ENCODE assay signal across 18 cellular contexts in the genomic region with DNA sequence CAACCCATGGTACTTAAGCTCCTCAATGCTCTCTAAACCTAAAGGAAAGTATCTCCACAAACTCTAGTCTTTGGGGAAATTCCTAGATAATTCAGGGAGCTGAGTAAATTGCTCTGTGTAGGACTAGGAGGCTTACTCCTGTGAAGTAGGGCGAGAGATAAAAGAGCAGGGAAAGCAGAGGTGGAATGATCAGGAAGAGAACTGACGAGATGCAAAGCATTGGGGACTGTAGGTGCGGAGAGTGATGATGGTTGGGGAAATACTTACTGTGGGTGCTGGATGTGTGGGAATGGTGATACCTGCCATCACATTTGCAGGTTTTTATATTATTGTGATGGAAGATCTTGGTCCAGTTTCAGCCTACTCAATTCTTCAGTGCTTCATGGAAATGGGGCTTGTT. TPM values are rescaled to one million over a fixed set of nuclear protein-coding genes. Genes with fewer than 3 reads are reported as not detected.
DNase-seq lines count a peak whose midpoint lies in the region; ATAC-seq and TF ChIP-seq lines count a peak whose summit lies in the region.
"Had no signal": no experiment of that assay in that cellular context is flagged by ENCODE, and none has a peak within 500 bp of the region (broad histone marks: within the 10 kb centered on the region; RNA-seq: fewer than 3 reads in every experiment).

No MANE protein-coding gene starts in this region.

- peaks cover 24% of the 10 kb centered on the region for H3K79me2 ChIP-seq in mesendoderm (ENCODE audit: control insufficient read depth, insufficient read depth, low read length)

- H2BK15ac ChIP-seq in mesendoderm (replicated peaks; ENCODE audit: low read depth), result no peak overlapping the region

- no peak overlapping the region for H4K5ac ChIP-seq in mesendoderm (ENCODE audit: low read length)

- no peak for TF ChIP-seq EP300 in stomach (IDR thresholded peaks at IDR 0.05)

- H2BK5ac ChIP-seq in mesendoderm (ENCODE audit: low read length), result no peak overlapping the region

- no peaks in the 10 kb centered on the region for H3K9me3 Mint-ChIP-seq in T-helper 1 cell treated with Interleukin-12 subunit alpha and Interleukin-12 subunit beta and Interleukin-4 antibody, amounts not matched to agents 30 μg/mL and 1 μg/mL, for 36 hours
- H3K9me3 Mint-ChIP-seq in CD8-positive, alpha-beta T cell, result no peaks in the 10 kb centered on the region
- H3K9me3 Mint-ChIP-seq in activated CD4-positive, alpha-beta memory T cell treated with anti-CD3 and anti-CD28 coated beads, Interleukin-2, amount 10 ng/mL, durations not matched to agents 7 days and 5 days, result no peaks in the 10 kb centered on the region
- H3K9me3 Mint-ChIP-seq in natural killer cell treated with Interleukin-12 subunit alpha and Interleukin-12 subunit beta and Interleukin-15 and Interleukin-18, amount 100 ng/mL, for 72 hours, result no peaks in the 10 kb centered on the region

- intact Hi-C loops in CD8-positive, alpha-beta T cell (cut with DNase I, micrococcal nuclease), result loop anchor here (2.0 to 10.0 kb wide), 3 partner anchors 145 to 285 kb away; a partner anchor contains a TSS
- intact Hi-C loops in stomach (cut with DNase I; ENCODE audit: low total_unique reads), result loop anchor here (10.0 kb wide), 1 partner anchor 175 kb away; a partner anchor contains a TSS

- H3K4me2 ChIP-seq in mesendoderm (ENCODE audit: low read length), result no peak overlapping the region

- peak overlapping the region; percentile 55 for H3K4me3 Mint-ChIP-seq in T-helper 1 cell treated with Interleukin-12 subunit alpha and Interleukin-12 subunit beta and Interleukin-4 antibody, amounts not matched to agents 30 μg/mL and 1 μg/mL, for 36 hours
- H3K4me3 Mint-ChIP-seq in CD8-positive, alpha-beta T cell, result peak overlapping the region; percentile 52
- peak overlapping the region; percentile 44 for H3K4me3 Mint-ChIP-seq in activated CD4-positive, alpha-beta memory T cell treated with anti-CD3 and anti-CD28 coated beads, Interleukin-2, amount 10 ng/mL, durations not matched to agents 7 days and 5 days
- peak overlapping the region; percentile 30 for H3K4me3 Mint-ChIP-seq in natural killer cell treated with Interleukin-12 subunit alpha and Interleukin-12 subunit beta and Interleukin-15 and Interleukin-18, amount 100 ng/mL, for 72 hours

- H3K36me3 ChIP-seq in CD8-positive, alpha-beta T cell (ENCODE audit: insufficient read depth, low read length), result no peaks in the 10 kb centered on the region
- H3K36me3 ChIP-seq in stomach, result peaks cover 0 to 7% (median 1%) of the 10 kb centered on the region in 4 donors
- peaks cover 2% of the 10 kb centered on the region for H3K36me3 ChIP-seq in mesendoderm (ENCODE audit: control insufficient read depth, insufficient read depth, low read length)
- H3K36me3 ChIP-seq: left lung, ovary had no signal

- H3K4me3 ChIP-seq in CD8-positive, alpha-beta T cell (ENCODE audit: low read depth, low read length), result no peak overlapping the region
- H3K4me3 ChIP-seq in stomach (no peak overlapping the region), mesendoderm (ENCODE audit: low read length) (no peak overlapping the region)
- H3K4me3 ChIP-seq: mucosa of descending colon had no signal

- peaks cover 29% of the 10 kb centered on the region for H3K4me1 Mint-ChIP-seq in T-helper 1 cell treated with Interleukin-12 subunit alpha and Interleukin-12 subunit beta and Interleukin-4 antibody, amounts not matched to agents 30 μg/mL and 1 μg/mL, for 36 hours (ENCODE audit: low read depth)
- peaks cover 35% of the 10 kb centered on the region for H3K4me1 Mint-ChIP-seq in CD8-positive, alpha-beta T cell (ENCODE audit: low read depth)
- peaks cover 36% of the 10 kb centered on the region for H3K4me1 Mint-ChIP-seq in activated CD4-positive, alpha-beta memory T cell treated with anti-CD3 and anti-CD28 coated beads, Interleukin-2, amount 10 ng/mL, durations not matched to agents 7 days and 5 days
- H3K4me1 Mint-ChIP-seq in natural killer cell treated with Interleukin-12 subunit alpha and Interleukin-12 subunit beta and Interleukin-15 and Interleukin-18, amount 100 ng/mL, for 72 hours (ENCODE audit: low read depth in 2 of 2), result peaks cover 19 to 28% of the 10 kb centered on the region in 2 donors

- H3K4ac ChIP-seq in mesendoderm (ENCODE audit: low read depth, low read length), result no peak overlapping the region

- CTCF ChIA-PET in CD8-positive, alpha-beta T cell (lab: Charles Lee), result no interaction called here
- CTCF ChIA-PET in activated CD4-positive, alpha-beta memory T cell treated with anti-CD3 and anti-CD28 coated beads, Interleukin-2, amount 10 ng/mL, durations not matched to agents 7 days and 5 days (lab: Charles Lee), result interaction anchor here (1.3 kb wide), 1 partner anchor 105 kb away, joined by 5 read pairs; no protein-coding TSS in a partner anchor

- H3K36me3 Mint-ChIP-seq in T-helper 1 cell treated with Interleukin-12 subunit alpha and Interleukin-12 subunit beta and Interleukin-4 antibody, amounts not matched to agents 30 μg/mL and 1 μg/mL, for 36 hours (ENCODE audit: low read depth), result peaks cover 14% of the 10 kb centered on the region
- peaks cover 16% of the 10 kb centered on the region for H3K36me3 Mint-ChIP-seq in CD8-positive, alpha-beta T cell
- H3K36me3 Mint-ChIP-seq in activated CD4-positive, alpha-beta memory T cell treated with anti-CD3 and anti-CD28 coated beads, Interleukin-2, amount 10 ng/mL, durations not matched to agents 7 days and 5 days (ENCODE audit: low read depth), result peaks cover 32% of the 10 kb centered on the region
- H3K36me3 Mint-ChIP-seq in natural killer cell treated with Interleukin-12 subunit alpha and Interleukin-12 subunit beta and Interleukin-15 and Interleukin-18, amount 100 ng/mL, for 72 hours, result peaks cover 4% of the 10 kb centered on the region

- TF ChIP-seq CTCF in CD8-positive, alpha-beta T cell (IDR thresholded peaks at IDR 0.05), result no peak
- no peak for TF ChIP-seq CTCF in stomach (IDR thresholded peaks at IDR 0.05)

- TF ChIP-seq POLR2A in stomach (IDR thresholded peaks at IDR 0.05), result no peak

- no peak overlapping the region for H3K9ac ChIP-seq in mesendoderm (ENCODE audit: low read length)

- H3K27me3 Mint-ChIP-seq in T-helper 1 cell treated with Interleukin-12 subunit alpha and Interleukin-12 subunit beta and Interleukin-4 antibody, amounts not matched to agents 30 μg/mL and 1 μg/mL, for 36 hours (ENCODE audit: low read depth), result no peaks in the 10 kb centered on the region
- H3K27me3 Mint-ChIP-seq in CD8-positive, alpha-beta T cell (ENCODE audit: low read depth), result no peaks in the 10 kb centered on the region
- no peaks in the 10 kb centered on the region for H3K27me3 Mint-ChIP-seq in activated CD4-positive, alpha-beta memory T cell treated with anti-CD3 and anti-CD28 coated beads, Interleukin-2, amount 10 ng/mL, durations not matched to agents 7 days and 5 days
- no peaks in the 10 kb centered on the region for H3K27me3 Mint-ChIP-seq in natural killer cell treated with Interleukin-12 subunit alpha and Interleukin-12 subunit beta and Interleukin-15 and Interleukin-18, amount 100 ng/mL, for 72 hours

- no peak overlapping the region for H2BK120ac ChIP-seq in mesendoderm (ENCODE audit: low read depth, low read length)

- peak overlapping the region; percentile 3 for H3K27ac Mint-ChIP-seq in T-helper 1 cell treated with Interleukin-12 subunit alpha and Interleukin-12 subunit beta and Interleukin-4 antibody, amounts not matched to agents 30 μg/mL and 1 μg/mL, for 36 hours
- peak overlapping the region; percentile 0 for H3K27ac Mint-ChIP-seq in CD8-positive, alpha-beta T cell
- peak overlapping the region; percentile 59 for H3K27ac Mint-ChIP-seq in activated CD4-positive, alpha-beta memory T cell treated with anti-CD3 and anti-CD28 coated beads, Interleukin-2, amount 10 ng/mL, durations not matched to agents 7 days and 5 days
- H3K27ac Mint-ChIP-seq in natural killer cell treated with Interleukin-12 subunit alpha and Interleukin-12 subunit beta and Interleukin-15 and Interleukin-18, amount 100 ng/mL, for 72 hours, result no peak overlapping the region

- peaks cover 2% of the 10 kb centered on the region for H3K27me3 ChIP-seq in CD8-positive, alpha-beta T cell (ENCODE audit: insufficient read depth, low read length)
- H3K27me3 ChIP-seq in stomach, result no peaks in the 10 kb centered on the region
- no peaks in the 10 kb centered on the region for H3K27me3 ChIP-seq in mesendoderm (ENCODE audit: insufficient read depth, low read length, poor library complexity)
- H3K27me3 ChIP-seq: left lung, ovary, tibial nerve had no signal

- H3K4me1 ChIP-seq in CD8-positive, alpha-beta T cell (ENCODE audit: insufficient read depth, low read length), result peaks cover 20% of the 10 kb centered on the region
- H3K4me1 ChIP-seq in stomach, result peaks cover 22 to 43% (median 31%) of the 10 kb centered on the region in 4 donors
- peaks cover 3% of the 10 kb centered on the region for H3K4me1 ChIP-seq in mesendoderm (ENCODE audit: control insufficient read depth, low read depth, low read length)

- no peak overlapping the region for H2AK5ac ChIP-seq in mesendoderm (ENCODE audit: low read length)

- no peaks in the 10 kb centered on the region for H3K79me1 ChIP-seq in mesendoderm (ENCODE audit: low read length)

- H3K18ac ChIP-seq in mesendoderm (ENCODE audit: low read length), result no peak overlapping the region

- ATAC-seq in CD8-positive, alpha-beta T cell, result no peak
- ATAC-seq in natural killer cell treated with Interleukin-12 subunit alpha and Interleukin-12 subunit beta and Interleukin-15 and Interleukin-18, amount 100 ng/mL, for 72 hours, result no peak
- ATAC-seq: left lung, mucosa of descending colon had no signal

- H4K8ac ChIP-seq in mesendoderm (ENCODE audit: low read depth, low read length), result no peak overlapping the region

- no peak for DNase-seq in T-helper 1 cell
- DNase-seq in CD8-positive, alpha-beta T cell, result no peak
- DNase-seq in activated CD4-positive, alpha-beta memory T cell treated with anti-CD3 and anti-CD28 coated beads, Interleukin-2, amount 10 ng/mL, durations not matched to agents 7 days and 5 days, result no peak
- no peak for DNase-seq in natural killer cell treated with Interleukin-12 subunit alpha and Interleukin-12 subunit beta and Interleukin-15 and Interleukin-18, amount 100 ng/mL, for 72 hours (ENCODE audit: low spot score)
- DNase-seq in stomach, result no peak
- no peak for DNase-seq in Ammon's horn (ENCODE audit: low spot score)
- no peak for DNase-seq in mesendoderm
- DNase-seq: activated gamma-delta T cell treated with Interleukin-2 at 50 U/mL for 16 hours; HCEC 1CT; left lung; NCI-H1417; NCI-H526; stimulated activated CD4-positive, alpha-beta T cell treated with anti-CD3 and anti-CD28 coated beads, Interleukin-1b, Interleukin-23, amount 100 ng/mL, for 48 hours; stimulated activated naive CD4-positive, alpha-beta T cell had no signal

- H3K56ac ChIP-seq in mesendoderm (ENCODE audit: low read length), result no peak overlapping the region

- H3K23ac ChIP-seq in mesendoderm (ENCODE audit: low read length), result no peak overlapping the region

- POLR2A ChIA-PET in CD8-positive, alpha-beta T cell (lab: Charles Lee), result interaction anchor here (1.1 to 1.6 kb wide), 2 partner anchors 37 to 152 kb away, joined by 3 to 4 read pairs; no protein-coding TSS in a partner anchor
- POLR2A ChIA-PET in activated CD4-positive, alpha-beta memory T cell treated with anti-CD3 and anti-CD28 coated beads, Interleukin-2, amount 10 ng/mL, durations not matched to agents 7 days and 5 days (lab: Charles Lee), result interaction anchor here (1.4 to 5.0 kb wide), 2 partner anchors 27 to 37 kb away, joined by 3 to 98 read pairs; a partner anchor contains a TSS

- no peak overlapping the region for H3K27ac ChIP-seq in CD8-positive, alpha-beta T cell (ENCODE audit: low read depth, low read length)
- H3K27ac ChIP-seq in stomach (no peak overlapping the region), mesendoderm (ENCODE audit: low read depth, low read length) (no peak overlapping the region)
- H3K27ac ChIP-seq: left lung had no signal

- WGBS in stomach, 5 donors, result 95 to 98% (median 96%) methylated on average over 3 of the region's 3 CpGs
- WGBS in mesendoderm (ENCODE audit: extremely low coverage, insufficient coverage, low lambda C conversion rate), result no CpG with 5 or more reads among the region's 3 CpGs

- no peaks in the 10 kb centered on the region for H3K9me3 ChIP-seq in CD8-positive, alpha-beta T cell (ENCODE audit: low read length)
- H3K9me3 ChIP-seq in stomach, result no peaks in the 10 kb centered on the region
- H3K9me3 ChIP-seq: left lung, mucosa of descending colon, ovary, tibial nerve had no signal

RNA-seq across cellular contexts. Expression of a gene that starts 1.6 kb away (rescaled TPM):
- total RNA-seq in CD8-positive, alpha-beta T cell, result 10 to 100 TPM; 37.2 to 39.1 TPM
- total RNA-seq in activated CD4-positive, alpha-beta memory T cell treated with anti-CD3 and anti-CD28 coated beads, Interleukin-2, amount 10 ng/mL, durations not matched to agents 7 days and 5 days, result 10 to 100 TPM; 30.8 to 31.0 TPM
- total RNA-seq in natural killer cell treated with Interleukin-12 subunit alpha and Interleukin-12 subunit beta and Interleukin-15 and Interleukin-18, amount 100 ng/mL, for 72 hours, result 10 to 100 TPM; 37.4 to 41.4 TPM
- total RNA-seq in stomach, result 100 to 1,000 TPM in 1 of 5 donors, 10 to 100 TPM in 4; 10.7 to 109 (median 28.4) TPM
- 1 to 10 TPM; 3.8 to 5.0 (median 4.1) TPM for polyA plus RNA-seq in stomach
- 15.9 TPM for polyA plus RNA-seq in mesendoderm (2013, experiment 1 of 2)
- 15.9 TPM for polyA plus RNA-seq in mesendoderm (2013, experiment 2 of 2)

RNA-seq across cellular contexts. Expression of a gene that starts 26.8 kb away (rescaled TPM):
- 10 to 100 TPM in 1 of 2 experiments, 1 to 10 TPM in 1; 9.7 to 10.3 TPM for total RNA-seq in CD8-positive, alpha-beta T cell
- total RNA-seq in activated CD4-positive, alpha-beta memory T cell treated with anti-CD3 and anti-CD28 coated beads, Interleukin-2, amount 10 ng/mL, durations not matched to agents 7 days and 5 days, result 10 to 100 TPM; 49.3 to 55.0 TPM
- 10 to 100 TPM; 53.3 to 73.2 TPM for total RNA-seq in natural killer cell treated with Interleukin-12 subunit alpha and Interleukin-12 subunit beta and Interleukin-15 and Interleukin-18, amount 100 ng/mL, for 72 hours
- total RNA-seq in stomach, result 10 to 100 TPM in 4 of 5 donors, 1 to 10 TPM in 1; 1.2 to 51.9 (median 39.0) TPM
- polyA plus RNA-seq in stomach, result 1 to 10 TPM; 5.2 to 9.0 (median 6.3) TPM
- polyA plus RNA-seq in mesendoderm (2013, experiment 1 of 2), result 26.9 TPM
- polyA plus RNA-seq in mesendoderm (2013, experiment 2 of 2), result 27.5 TPM

RNA-seq across cellular contexts. Expression of a gene that starts 30.0 kb away (rescaled TPM):
- 10 to 100 TPM; 14.7 to 17.3 TPM for total RNA-seq in CD8-positive, alpha-beta T cell
- 100 to 1,000 TPM in 1 of 2 experiments, 10 to 100 TPM in 1; 98.0 to 102 TPM for total RNA-seq in activated CD4-positive, alpha-beta memory T cell treated with anti-CD3 and anti-CD28 coated beads, Interleukin-2, amount 10 ng/mL, durations not matched to agents 7 days and 5 days
- 10 to 100 TPM; 67.9 to 68.5 TPM for total RNA-seq in natural killer cell treated with Interleukin-12 subunit alpha and Interleukin-12 subunit beta and Interleukin-15 and Interleukin-18, amount 100 ng/mL, for 72 hours
- 100 to 1,000 TPM in 1 of 5 donors, 10 to 100 TPM in 3, 1 to 10 TPM in 1; 2.6 to 109 (median 78.6) TPM for total RNA-seq in stomach
- polyA plus RNA-seq in stomach, result 10 to 100 TPM; 35.6 to 44.5 (median 42.0) TPM
- 97.0 TPM for polyA plus RNA-seq in mesendoderm (2013, experiment 1 of 2)
- polyA plus RNA-seq in mesendoderm (2013, experiment 2 of 2), result 98.3 TPM

Comparison
In these comparisons a context has a peak if more than half of its experiments do, and no peak if none do; other contexts are left out.
1. H3K27ac Mint-ChIP-seq: peak in T-helper 1 cell treated with Interleukin-12 subunit alpha and Interleukin-12 subunit beta and Interleukin-4 antibody, amounts not matched to agents 30 μg/mL and 1 μg/mL, for 36 hours (single experiment), CD8-positive, alpha-beta T cell (single experiment) and activated CD4-positive, alpha-beta memory T cell treated with anti-CD3 and anti-CD28 coated beads, Interleukin-2, amount 10 ng/mL, durations not matched to agents 7 days and 5 days (single experiment); none in natural killer cell treated with Interleukin-12 subunit alpha and Interleukin-12 subunit beta and Interleukin-15 and Interleukin-18, amount 100 ng/mL, for 72 hours (0 of 2).
2. Peak in every context shown above with its lines, with median percentiles within 50 percentile points of each other: H3K4me3 Mint-ChIP-seq.